Comparison of ENCODE assay signal across 1 cellular context in genomic region chr7:24715661-24716479, GRCh38.
TF ChIP-seq lines count a peak whose summit lies in the region.

No MANE protein-coding gene starts in this region.

TF ChIP-seq in H1, 55 proteins besides CTCF, POLR2A, EP300 and RAD21 (continued from another document):
- no peak for TF ChIP-seq CBX8 (IDR thresholded peaks at IDR 0.05; ENCODE audit: borderline replicate concordance, low read depth, low read length)
